ENCODE assay signal across 1 cellular context in genomic region chr9:3920586-3921582, GRCh38.
TF ChIP-seq lines count a peak whose summit lies in the region.

No MANE protein-coding gene starts in this region.

TF ChIP-seq in HepG2, 621 proteins besides CTCF, POLR2A, EP300 and RAD21 (continued from another document and continues in another):
- TF ChIP-seq ZMAT5 (CRISPR knock-in tag; IDR thresholded peaks at IDR 0.05; ENCODE audit: borderline replicate concordance, low read depth) = no peak
- TF ChIP-seq MYNN (CRISPR knock-in tag; IDR thresholded peaks at IDR 0.05; ENCODE audit: low read depth) = no peak
- TF ChIP-seq PCBP2 (optimal IDR thresholded peaks at IDR 0.05; ENCODE audit: low read depth, low read length, poor library complexity, severe bottlenecking) = no peak
- TF ChIP-seq SIN3B (IDR thresholded peaks at IDR 0.05; ENCODE audit: low read length) = no peak
- TF ChIP-seq, protein P1, sequence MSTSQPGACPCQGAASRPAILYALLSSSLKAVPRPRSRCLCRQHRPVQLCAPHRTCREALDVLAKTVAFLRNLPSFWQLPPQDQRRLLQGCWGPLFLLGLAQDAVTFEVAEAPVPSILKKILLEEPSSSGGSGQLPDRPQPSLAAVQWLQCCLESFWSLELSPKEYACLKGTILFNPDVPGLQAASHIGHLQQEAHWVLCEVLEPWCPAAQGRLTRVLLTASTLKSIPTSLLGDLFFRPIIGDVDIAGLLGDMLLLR (CRISPR knock-in tag; IDR thresholded peaks at IDR 0.05) = no peak
- TF ChIP-seq, protein P2, sequence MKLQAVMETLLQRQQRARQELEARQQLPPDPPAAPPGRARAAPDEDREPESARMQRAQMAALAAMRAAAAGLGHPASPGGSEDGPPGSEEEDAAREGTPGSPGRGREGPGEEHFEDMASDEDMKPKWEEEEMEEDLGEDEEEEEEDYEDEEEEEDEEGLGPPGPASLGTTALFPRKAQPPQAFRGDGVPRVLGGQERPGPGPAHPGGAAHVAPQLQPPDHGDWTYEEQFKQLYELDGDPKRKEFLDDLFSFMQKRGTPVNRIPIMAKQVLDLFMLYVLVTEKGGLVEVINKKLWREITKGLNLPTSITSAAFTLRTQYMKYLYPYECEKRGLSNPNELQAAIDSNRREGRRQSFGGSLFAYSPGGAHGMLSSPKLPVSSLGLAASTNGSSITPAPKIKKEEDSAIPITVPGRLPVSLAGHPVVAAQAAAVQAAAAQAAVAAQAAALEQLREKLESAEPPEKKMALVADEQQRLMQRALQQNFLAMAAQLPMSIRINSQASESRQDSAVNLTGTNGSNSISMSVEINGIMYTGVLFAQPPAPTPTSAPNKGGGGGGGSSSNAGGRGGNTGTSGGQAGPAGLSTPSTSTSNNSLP (IDR thresholded peaks at IDR 0.05; ENCODE audit: low read depth, low read length) = peak; percentile 91
- TF ChIP-seq ZNF446 (CRISPR knock-in tag; IDR thresholded peaks at IDR 0.05) = no peak
- no peak for TF ChIP-seq TBL1XR1 (IDR thresholded peaks at IDR 0.05; ENCODE audit: borderline replicate concordance, low read length, partially characterized antibody)
- TF ChIP-seq NCOA5 (CRISPR knock-in tag; IDR thresholded peaks at IDR 0.05) = no peak
- TF ChIP-seq GTF3A (CRISPR knock-in tag; conservative IDR thresholded peaks at IDR 0.05) = no peak
- no peak for TF ChIP-seq BRF2 (CRISPR knock-in tag; IDR thresholded peaks at IDR 0.05)
- no peak for TF ChIP-seq CBX1 (IDR thresholded peaks at IDR 0.05; ENCODE audit: low read depth)
- TF ChIP-seq, protein P3, sequence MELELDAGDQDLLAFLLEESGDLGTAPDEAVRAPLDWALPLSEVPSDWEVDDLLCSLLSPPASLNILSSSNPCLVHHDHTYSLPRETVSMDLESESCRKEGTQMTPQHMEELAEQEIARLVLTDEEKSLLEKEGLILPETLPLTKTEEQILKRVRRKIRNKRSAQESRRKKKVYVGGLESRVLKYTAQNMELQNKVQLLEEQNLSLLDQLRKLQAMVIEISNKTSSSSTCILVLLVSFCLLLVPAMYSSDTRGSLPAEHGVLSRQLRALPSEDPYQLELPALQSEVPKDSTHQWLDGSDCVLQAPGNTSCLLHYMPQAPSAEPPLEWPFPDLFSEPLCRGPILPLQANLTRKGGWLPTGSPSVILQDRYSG (CRISPR knock-in tag; IDR thresholded peaks at IDR 0.05) = no peak
- no peak for TF ChIP-seq MED13 (CRISPR knock-in tag; IDR thresholded peaks at IDR 0.05)
- no peak for TF ChIP-seq ZNF24 (IDR thresholded peaks at IDR 0.05)
- no peak for TF ChIP-seq JARID2 (CRISPR knock-in tag; IDR thresholded peaks at IDR 0.05; ENCODE audit: insufficient replicate concordance)
- peak; percentile 53; the same call in 1 of the 2 replicates for TF ChIP-seq HMG20A (CRISPR knock-in tag; IDR thresholded peaks at IDR 0.05; ENCODE audit: borderline replicate concordance)
- TF ChIP-seq ZNF296 (CRISPR knock-in tag; conservative IDR thresholded peaks at IDR 0.05) = no peak
- TF ChIP-seq, protein P4, sequence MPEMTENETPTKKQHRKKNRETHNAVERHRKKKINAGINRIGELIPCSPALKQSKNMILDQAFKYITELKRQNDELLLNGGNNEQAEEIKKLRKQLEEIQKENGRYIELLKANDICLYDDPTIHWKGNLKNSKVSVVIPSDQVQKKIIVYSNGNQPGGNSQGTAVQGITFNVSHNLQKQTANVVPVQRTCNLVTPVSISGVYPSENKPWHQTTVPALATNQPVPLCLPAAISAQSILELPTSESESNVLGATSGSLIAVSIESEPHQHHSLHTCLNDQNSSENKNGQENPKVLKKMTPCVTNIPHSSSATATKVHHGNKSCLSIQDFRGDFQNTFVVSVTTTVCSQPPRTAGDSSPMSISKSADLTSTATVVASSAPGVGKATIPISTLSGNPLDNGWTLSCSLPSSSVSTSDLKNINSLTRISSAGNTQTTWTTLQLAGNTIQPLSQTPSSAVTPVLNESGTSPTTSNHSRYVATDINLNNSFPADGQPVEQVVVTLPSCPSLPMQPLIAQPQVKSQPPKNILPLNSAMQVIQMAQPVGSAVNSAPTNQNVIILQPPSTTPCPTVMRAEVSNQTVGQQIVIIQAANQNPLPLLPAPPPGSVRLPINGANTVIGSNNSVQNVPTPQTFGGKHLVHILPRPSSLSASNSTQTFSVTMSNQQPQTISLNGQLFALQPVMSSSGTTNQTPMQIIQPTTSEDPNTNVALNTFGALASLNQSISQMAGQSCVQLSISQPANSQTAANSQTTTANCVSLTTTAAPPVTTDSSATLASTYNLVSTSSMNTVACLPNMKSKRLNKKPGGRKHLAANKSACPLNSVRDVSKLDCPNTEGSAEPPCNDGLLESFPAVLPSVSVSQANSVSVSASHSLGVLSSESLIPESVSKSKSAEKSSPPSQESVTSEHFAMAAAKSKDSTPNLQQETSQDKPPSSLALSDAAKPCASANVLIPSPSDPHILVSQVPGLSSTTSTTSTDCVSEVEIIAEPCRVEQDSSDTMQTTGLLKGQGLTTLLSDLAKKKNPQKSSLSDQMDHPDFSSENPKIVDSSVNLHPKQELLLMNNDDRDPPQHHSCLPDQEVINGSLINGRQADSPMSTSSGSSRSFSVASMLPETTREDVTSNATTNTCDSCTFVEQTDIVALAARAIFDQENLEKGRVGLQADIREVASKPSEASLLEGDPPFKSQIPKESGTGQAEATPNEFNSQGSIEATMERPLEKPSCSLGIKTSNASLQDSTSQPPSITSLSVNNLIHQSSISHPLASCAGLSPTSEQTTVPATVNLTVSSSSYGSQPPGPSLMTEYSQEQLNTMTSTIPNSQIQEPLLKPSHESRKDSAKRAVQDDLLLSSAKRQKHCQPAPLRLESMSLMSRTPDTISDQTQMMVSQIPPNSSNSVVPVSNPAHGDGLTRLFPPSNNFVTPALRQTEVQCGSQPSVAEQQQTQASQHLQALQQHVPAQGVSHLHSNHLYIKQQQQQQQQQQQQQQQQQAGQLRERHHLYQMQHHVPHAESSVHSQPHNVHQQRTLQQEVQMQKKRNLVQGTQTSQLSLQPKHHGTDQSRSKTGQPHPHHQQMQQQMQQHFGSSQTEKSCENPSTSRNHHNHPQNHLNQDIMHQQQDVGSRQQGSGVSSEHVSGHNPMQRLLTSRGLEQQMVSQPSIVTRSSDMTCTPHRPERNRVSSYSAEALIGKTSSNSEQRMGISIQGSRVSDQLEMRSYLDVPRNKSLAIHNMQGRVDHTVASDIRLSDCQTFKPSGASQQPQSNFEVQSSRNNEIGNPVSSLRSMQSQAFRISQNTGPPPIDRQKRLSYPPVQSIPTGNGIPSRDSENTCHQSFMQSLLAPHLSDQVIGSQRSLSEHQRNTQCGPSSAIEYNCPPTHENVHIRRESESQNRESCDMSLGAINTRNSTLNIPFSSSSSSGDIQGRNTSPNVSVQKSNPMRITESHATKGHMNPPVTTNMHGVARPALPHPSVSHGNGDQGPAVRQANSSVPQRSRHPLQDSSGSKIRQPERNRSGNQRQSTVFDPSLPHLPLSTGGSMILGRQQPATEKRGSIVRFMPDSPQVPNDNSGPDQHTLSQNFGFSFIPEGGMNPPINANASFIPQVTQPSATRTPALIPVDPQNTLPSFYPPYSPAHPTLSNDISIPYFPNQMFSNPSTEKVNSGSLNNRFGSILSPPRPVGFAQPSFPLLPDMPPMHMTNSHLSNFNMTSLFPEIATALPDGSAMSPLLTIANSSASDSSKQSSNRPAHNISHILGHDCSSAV (CRISPR knock-in tag; IDR thresholded peaks at IDR 0.05; ENCODE audit: borderline replicate concordance) = no peak
- TF ChIP-seq ZNF292 (CRISPR knock-in tag; IDR thresholded peaks at IDR 0.05; ENCODE audit: borderline replicate concordance, low read depth) = 0 out of 2 replicates have a peak, but pooled peaks have one; percentile 13
- no peak for TF ChIP-seq MTA1 (CRISPR knock-in tag; IDR thresholded peaks at IDR 0.05; ENCODE audit: borderline replicate concordance)
- no peak for TF ChIP-seq SOX13 (IDR thresholded peaks at IDR 0.05)
- TF ChIP-seq SOX13 (CRISPR knock-in tag; conservative IDR thresholded peaks at IDR 0.05 in 1 of 2, IDR thresholded peaks at IDR 0.05 in 1 of 2) = peak in 1 of 2 experiments; percentile 84; a peak in 2 of 4 replicates
- no peak for TF ChIP-seq WIZ (CRISPR knock-in tag; IDR thresholded peaks at IDR 0.05)
- TF ChIP-seq IKZF1 (IDR thresholded peaks at IDR 0.05) = no peak
- TF ChIP-seq, protein P5, sequence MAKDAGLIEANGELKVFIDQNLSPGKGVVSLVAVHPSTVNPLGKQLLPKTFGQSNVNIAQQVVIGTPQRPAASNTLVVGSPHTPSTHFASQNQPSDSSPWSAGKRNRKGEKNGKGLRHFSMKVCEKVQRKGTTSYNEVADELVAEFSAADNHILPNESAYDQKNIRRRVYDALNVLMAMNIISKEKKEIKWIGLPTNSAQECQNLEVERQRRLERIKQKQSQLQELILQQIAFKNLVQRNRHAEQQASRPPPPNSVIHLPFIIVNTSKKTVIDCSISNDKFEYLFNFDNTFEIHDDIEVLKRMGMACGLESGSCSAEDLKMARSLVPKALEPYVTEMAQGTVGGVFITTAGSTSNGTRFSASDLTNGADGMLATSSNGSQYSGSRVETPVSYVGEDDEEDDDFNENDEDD (CRISPR knock-in tag; IDR thresholded peaks at IDR 0.05; ENCODE audit: borderline replicate concordance) = no peak
- no peak for TF ChIP-seq ZNF552 (CRISPR knock-in tag; IDR thresholded peaks at IDR 0.05; ENCODE audit: borderline replicate concordance)
- TF ChIP-seq JUND (CRISPR knock-in tag; IDR thresholded peaks at IDR 0.05) = no peak
- TF ChIP-seq, protein P6, sequence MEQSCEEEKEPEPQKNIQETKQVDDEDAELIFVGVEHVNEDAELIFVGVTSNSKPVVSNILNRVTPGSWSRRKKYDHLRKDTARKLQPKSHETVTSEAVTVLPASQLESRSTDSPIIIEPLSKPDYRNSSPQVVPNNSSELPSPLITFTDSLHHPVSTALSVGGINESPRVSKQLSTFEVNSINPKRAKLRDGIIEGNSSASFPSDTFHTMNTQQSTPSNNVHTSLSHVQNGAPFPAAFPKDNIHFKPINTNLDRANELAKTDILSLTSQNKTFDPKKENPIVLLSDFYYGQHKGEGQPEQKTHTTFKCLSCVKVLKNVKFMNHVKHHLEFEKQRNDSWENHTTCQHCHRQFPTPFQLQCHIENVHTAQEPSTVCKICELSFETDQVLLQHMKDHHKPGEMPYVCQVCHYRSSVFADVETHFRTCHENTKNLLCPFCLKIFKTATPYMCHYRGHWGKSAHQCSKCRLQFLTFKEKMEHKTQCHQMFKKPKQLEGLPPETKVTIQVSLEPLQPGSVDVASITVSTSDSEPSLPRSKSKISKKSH (CRISPR knock-in tag; IDR thresholded peaks at IDR 0.05; ENCODE audit: borderline replicate concordance) = no peak
- no peak for TF ChIP-seq ZNF879 (CRISPR knock-in tag; IDR thresholded peaks at IDR 0.05)
- TF ChIP-seq KLF13 (CRISPR knock-in tag; IDR thresholded peaks at IDR 0.05) = no peak
- TF ChIP-seq, protein P7, sequence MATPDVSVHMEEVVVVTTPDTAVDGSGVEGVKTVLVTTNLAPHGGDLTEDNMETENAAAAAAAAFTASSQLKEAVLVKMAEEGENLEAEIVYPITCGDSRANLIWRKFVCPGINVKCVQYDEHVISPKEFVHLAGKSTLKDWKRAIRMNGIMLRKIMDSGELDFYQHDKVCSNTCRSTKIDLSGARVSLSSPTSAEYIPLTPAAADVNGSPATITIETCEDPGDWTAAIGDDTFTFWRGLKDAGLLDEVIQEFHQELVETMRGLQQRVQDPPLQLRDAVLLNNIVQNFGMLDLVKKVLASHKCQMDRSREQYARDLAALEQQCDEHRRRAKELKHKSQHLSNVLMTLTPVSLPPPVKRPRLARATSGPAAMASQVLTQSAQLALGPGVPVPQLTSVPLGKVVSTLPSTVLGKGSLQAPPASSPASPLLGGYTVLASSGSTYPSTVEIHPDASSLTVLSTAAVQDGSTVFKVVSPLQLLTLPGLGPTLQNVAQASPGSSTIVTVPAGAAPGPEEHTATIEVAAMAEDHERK (CRISPR knock-in tag; IDR thresholded peaks at IDR 0.05; ENCODE audit: low read depth) = no peak
- no peak for TF ChIP-seq KAT7 (CRISPR knock-in tag; IDR thresholded peaks at IDR 0.05; ENCODE audit: borderline replicate concordance)
- TF ChIP-seq GABPA (IDR thresholded peaks at IDR 0.05; ENCODE audit: low read depth, low read length) = no peak
- TF ChIP-seq GABPA (CRISPR knock-in tag; IDR thresholded peaks at IDR 0.05; ENCODE audit: low read depth) = no peak
- TF ChIP-seq, protein P8, sequence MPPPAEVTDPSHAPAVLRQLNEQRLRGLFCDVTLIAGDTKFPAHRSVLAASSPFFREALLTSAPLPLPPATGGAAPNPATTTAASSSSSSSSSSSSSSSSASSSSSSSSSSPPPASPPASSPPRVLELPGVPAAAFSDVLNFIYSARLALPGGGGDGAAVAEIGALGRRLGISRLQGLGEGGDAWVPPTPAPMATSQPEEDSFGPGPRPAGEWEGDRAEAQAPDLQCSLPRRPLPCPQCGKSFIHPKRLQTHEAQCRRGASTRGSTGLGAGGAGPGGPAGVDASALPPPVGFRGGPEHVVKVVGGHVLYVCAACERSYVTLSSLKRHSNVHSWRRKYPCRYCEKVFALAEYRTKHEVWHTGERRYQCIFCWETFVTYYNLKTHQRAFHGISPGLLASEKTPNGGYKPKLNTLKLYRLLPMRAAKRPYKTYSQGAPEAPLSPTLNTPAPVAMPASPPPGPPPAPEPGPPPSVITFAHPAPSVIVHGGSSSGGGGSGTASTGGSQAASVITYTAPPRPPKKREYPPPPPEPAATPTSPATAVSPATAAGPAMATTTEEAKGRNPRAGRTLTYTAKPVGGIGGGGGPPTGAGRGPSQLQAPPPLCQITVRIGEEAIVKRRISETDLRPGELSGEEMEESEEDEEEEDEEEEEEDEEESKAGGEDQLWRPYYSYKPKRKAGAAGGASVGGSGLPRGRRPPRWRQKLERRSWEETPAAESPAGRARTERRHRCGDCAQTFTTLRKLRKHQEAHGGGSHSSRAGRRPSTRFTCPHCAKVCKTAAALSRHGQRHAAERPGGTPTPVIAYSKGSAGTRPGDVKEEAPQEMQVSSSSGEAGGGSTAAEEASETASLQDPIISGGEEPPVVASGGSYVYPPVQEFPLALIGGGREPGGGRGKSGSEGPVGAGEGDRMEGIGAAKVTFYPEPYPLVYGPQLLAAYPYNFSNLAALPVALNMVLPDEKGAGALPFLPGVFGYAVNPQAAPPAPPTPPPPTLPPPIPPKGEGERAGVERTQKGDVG (CRISPR knock-in tag; IDR thresholded peaks at IDR 0.05; ENCODE audit: borderline replicate concordance) = no peak
- no peak for TF ChIP-seq MTERF4 (CRISPR knock-in tag; IDR thresholded peaks at IDR 0.05)
